ENCODE assay signal across 8 cellular contexts in the genomic region with DNA sequence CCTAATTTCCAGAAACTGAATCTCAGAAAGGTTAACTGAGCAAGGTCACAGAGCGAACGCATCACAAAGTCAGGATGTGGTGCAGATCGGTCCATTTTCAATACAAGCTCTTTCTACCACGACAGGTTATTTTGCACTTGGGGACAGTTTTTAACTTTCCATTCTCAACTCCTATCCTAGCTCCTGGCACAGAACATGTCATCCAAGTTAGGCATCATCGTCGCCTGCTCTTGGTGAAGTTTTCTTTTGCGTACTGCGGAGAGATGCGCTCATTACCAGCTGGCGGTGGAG. TPM values are rescaled to one million over a fixed set of nuclear protein-coding genes. Genes with fewer than 3 reads are reported as not detected.
DNase-seq lines count a peak whose midpoint lies in the region; ATAC-seq and TF ChIP-seq lines count a peak whose summit lies in the region.

No MANE protein-coding gene starts in this region.

- DNase-seq in AG09309 (ENCODE audit: low read depth) = no peak
- DNase-seq in HFF-Myc (ENCODE audit: extremely low read depth, low read depth) = no peak
- DNase-seq in brain microvascular endothelial cell = no peak
- DNase-seq in mucosa of descending colon = no peak
- DNase-seq in retina = no peak
- no peak for DNase-seq in EL
- no peak for DNase-seq in stimulated activated CD4-positive, alpha-beta T cell treated with anti-CD3 and anti-CD28 coated beads, Interleukin-12 subunit alpha, Interleukin-12 subunit beta, amount 100 ng/mL, for 4 hours
- no peak for DNase-seq in lower leg skin (ENCODE audit: low spot score in 2 of 2)

- no peak for TF ChIP-seq POLR2A in lower leg skin (IDR thresholded peaks at IDR 0.05)

- peak overlapping the region; percentile 88 for H3K27ac ChIP-seq in brain microvascular endothelial cell

- H3K4me3 ChIP-seq in AG09309 (ENCODE audit: control insufficient read depth, low read depth, low read length) = peak overlapping the region; percentile 78
- peak overlapping the region; percentile 83 for H3K4me3 ChIP-seq in HFF-Myc (replicated peaks; ENCODE audit: low read depth, low read length)
- H3K4me3 ChIP-seq in brain microvascular endothelial cell (ENCODE audit: low read depth, low read length) = peak overlapping the region; percentile 86
- no peak overlapping the region for H3K4me3 ChIP-seq in mucosa of descending colon
- no peak overlapping the region for H3K4me3 ChIP-seq in lower leg skin (ENCODE audit: low read depth, poor library complexity, severe bottlenecking)

- no peak for TF ChIP-seq CTCF in AG09309 (IDR thresholded peaks at IDR 0.05; ENCODE audit: control insufficient read depth, insufficient read depth, low read depth, low read length, missing control alignments)
- no peak for TF ChIP-seq CTCF in HFF-Myc (IDR thresholded peaks at IDR 0.05; ENCODE audit: low read depth, low read length, missing control alignments)
- TF ChIP-seq CTCF in brain microvascular endothelial cell (IDR thresholded peaks at IDR 0.05; ENCODE audit: low read depth, low read length, missing control alignments) = no peak
- TF ChIP-seq CTCF in mucosa of descending colon (IDR thresholded peaks at IDR 0.05) = no peak
- no peak for TF ChIP-seq CTCF in lower leg skin (IDR thresholded peaks at IDR 0.05)

- intact Hi-C loops in mucosa of descending colon (cut with DNase I, micrococcal nuclease) (loop anchor here in 1 of 2 donors (5.0 kb wide), 1 partner anchor 117 kb away; a partner anchor contains a TSS), lower leg skin (cut with DNase I; ENCODE audit: low total_unique reads) (no loop called here)

- no peaks in the 10 kb centered on the region for H3K27me3 ChIP-seq in brain microvascular endothelial cell (replicated peaks)

- ATAC-seq in mucosa of descending colon = peak; percentile 15

- no peaks in the 10 kb centered on the region for H3K4me1 ChIP-seq in mucosa of descending colon (ENCODE audit: low read depth)

- in situ Hi-C loops in brain microvascular endothelial cell (cut with HindIII; ENCODE audit: low pct_ligation_motif_present, low sequenced_read_pairs) = no loop called here

- 0% methylated on average over 10 of the region's 10 CpGs for WGBS in lower leg skin, 2 donors

- no peaks in the 10 kb centered on the region for H3K9me3 ChIP-seq in mucosa of descending colon

- H3K36me3 ChIP-seq in brain microvascular endothelial cell (replicated peaks) (peaks cover 5% of the 10 kb centered on the region), mucosa of descending colon (ENCODE audit: low read depth) (no peaks in the 10 kb centered on the region)

RNA-seq across cellular contexts. Expression of a gene that starts 15.5 kb away (rescaled TPM):
- total RNA-seq in mucosa of descending colon = 10 to 100 TPM; 18.4 to 27.1 (median 21.7) TPM
- 10 to 100 TPM; 18.2 to 44.0 (median 22.8) TPM for total RNA-seq in lower leg skin

Comparison
In these comparisons a context has a peak if more than half of its experiments do, and no peak if none do; other contexts are left out.
1. H3K4me3 ChIP-seq: peak in AG09309 (single experiment), HFF-Myc (single experiment) and brain microvascular endothelial cell (single experiment); none in mucosa of descending colon (single experiment) and lower leg skin (single experiment).